ENCODE assay signal across 2 cellular contexts in the genomic region with DNA sequence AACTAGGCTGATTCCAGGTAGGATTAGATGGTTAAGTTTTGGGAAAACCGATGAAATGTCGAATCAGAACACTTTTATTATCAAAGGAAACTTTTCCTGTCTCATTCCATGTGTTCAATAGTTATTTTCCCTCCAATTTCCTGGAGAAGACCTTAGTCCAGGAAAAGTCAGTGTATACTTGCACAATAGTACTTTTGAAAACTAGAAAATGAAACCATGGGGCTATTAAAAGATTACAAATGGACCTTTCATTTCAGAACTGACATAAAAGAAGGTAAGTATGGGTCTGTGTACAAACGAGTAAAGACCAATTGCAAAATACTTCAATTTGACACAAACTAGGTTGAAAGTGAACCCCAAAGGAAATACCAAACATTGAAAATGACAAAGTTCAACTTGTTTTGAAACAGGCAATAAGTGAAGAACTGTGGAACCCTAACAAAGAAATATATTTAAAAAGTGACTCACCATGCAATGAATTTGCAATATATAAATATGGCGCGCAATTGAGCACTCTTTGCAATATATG.
A peak's percentile ranks its signal among the peaks of the same experiment; 100 is the strongest.
TF ChIP-seq lines count a peak whose summit lies in the region.

No MANE protein-coding gene starts in this region.

TF ChIP-seq in A549, 52 proteins besides CTCF, POLR2A, EP300 and RAD21:
- TF ChIP-seq FOSL2 (IDR thresholded peaks at IDR 0.05) = no peak
- TF ChIP-seq FOSL2 (CRISPR knock-in tag; IDR thresholded peaks at IDR 0.05) = peak; percentile 58
- TF ChIP-seq ELK1 (IDR thresholded peaks at IDR 0.05; ENCODE audit: low read depth, low read length) = no peak
- no peak for TF ChIP-seq PHF8 (IDR thresholded peaks at IDR 0.05; ENCODE audit: borderline replicate concordance, low read depth)
- TF ChIP-seq CEBPB (IDR thresholded peaks at IDR 0.05) = peak; percentile 29 to 44; a peak in 2 of 4 replicates
- TF ChIP-seq NR3C1 (IDR thresholded peaks at IDR 0.05) = no peak
- TF ChIP-seq NFE2L2 (conservative IDR thresholded peaks at IDR 0.05; ENCODE audit: low read length) = no peak
- TF ChIP-seq CHD4 (IDR thresholded peaks at IDR 0.05; ENCODE audit: borderline replicate concordance) = no peak
- no peak for TF ChIP-seq ZNF302 (CRISPR knock-in tag; IDR thresholded peaks at IDR 0.05)
TF ChIP-seq in A549: peak in this region for 2.

TF ChIP-seq in IMR-90, 13 proteins besides CTCF, POLR2A, EP300 and RAD21:
- no peak for TF ChIP-seq RFX5 (IDR thresholded peaks at IDR 0.05; ENCODE audit: low read depth, low read length)
- no peak for TF ChIP-seq MXI1 (IDR thresholded peaks at IDR 0.05; ENCODE audit: borderline replicate concordance, low read depth, low read length)
- TF ChIP-seq NFE2L2 (IDR thresholded peaks at IDR 0.05; ENCODE audit: low read depth, low read length) = no peak
- TF ChIP-seq CHD1 (IDR thresholded peaks at IDR 0.05; ENCODE audit: low read depth, low read length) = no peak
- no peak for TF ChIP-seq BHLHE40 (IDR thresholded peaks at IDR 0.05; ENCODE audit: low read depth, low read length)
- TF ChIP-seq RCOR1 (IDR thresholded peaks at IDR 0.05; ENCODE audit: insufficient replicate concordance, low read length) = no peak
- no peak for TF ChIP-seq MAFK (IDR thresholded peaks at IDR 0.05; ENCODE audit: low read depth, low read length)
- peak; percentile 16; the same call in 1 of the 2 replicates for TF ChIP-seq FOS (IDR thresholded peaks at IDR 0.05; ENCODE audit: low read depth, low read length)
- no peak for TF ChIP-seq ELK1 (IDR thresholded peaks at IDR 0.05; ENCODE audit: borderline replicate concordance, low read depth, low read length)
- no peak for TF ChIP-seq SMC3 (IDR thresholded peaks at IDR 0.05; ENCODE audit: low read depth, low read length)
- no peak for TF ChIP-seq USF2 (IDR thresholded peaks at IDR 0.05; ENCODE audit: low read depth, low read length)
- no peak for TF ChIP-seq MAZ (IDR thresholded peaks at IDR 0.05; ENCODE audit: borderline replicate concordance, low read depth, low read length)
- peak; percentile 26; the same call in 1 of the 2 replicates for TF ChIP-seq CEBPB (IDR thresholded peaks at IDR 0.05; ENCODE audit: low read depth, low read length)
TF ChIP-seq in IMR-90: peak in this region for 2.
